9 cellular contexts compared by ENCODE assay signal in genomic region chr19:1446713-1447564, GRCh38. TPM values are rescaled to one million over a fixed set of nuclear protein-coding genes. Genes with fewer than 3 reads are reported as not detected.
DNase-seq lines count a peak whose midpoint lies in the region; ATAC-seq and TF ChIP-seq lines count a peak whose summit lies in the region.
"Had no signal": no experiment of that assay in that cellular context is flagged by ENCODE, and none has a peak within 500 bp of the region (broad histone marks: within the 10 kb centered on the region; RNA-seq: fewer than 3 reads in every experiment).

No MANE protein-coding gene starts in this region.

- POLR2A ChIA-PET in AG04450 (lab: Yijun Ruan, JAX) (no interaction called here), WTC11 (lab: Charles Lee) (interaction anchor here (0.6 kb wide), 1 partner anchor 9 kb away, joined by 3 read pairs; no protein-coding TSS in a partner anchor)

- ATAC-seq in CD4-positive, CD25-positive, alpha-beta regulatory T cell (ENCODE audit: low read depth in 2 of 2) = no peak
- ATAC-seq in WTC11 (no peak), left lobe of liver (no peak)

- no peak overlapping the region for H3K27ac Mint-ChIP-seq in CD4-positive, CD25-positive, alpha-beta regulatory T cell
- no peak overlapping the region for H3K27ac Mint-ChIP-seq in WTC11

- H3K9me3 ChIP-seq in AG04450 (ENCODE audit: control insufficient read depth, insufficient read depth, low read length) = no peaks in the 10 kb centered on the region
- no peaks in the 10 kb centered on the region for H3K9me3 ChIP-seq in CD4-positive, CD25-positive, alpha-beta regulatory T cell (ENCODE audit: control insufficient read depth in 2 of 2, low read length in 2 of 2)

- H3K27me3 Mint-ChIP-seq in CD4-positive, CD25-positive, alpha-beta regulatory T cell = peaks cover 45% of the 10 kb centered on the region
- peaks cover 54% of the 10 kb centered on the region for H3K27me3 Mint-ChIP-seq in WTC11 (ENCODE audit: low read depth)

- peak overlapping the region; percentile 22 to 56 (median 39) for H3K4me3 Mint-ChIP-seq in CD4-positive, CD25-positive, alpha-beta regulatory T cell
- H3K4me3 Mint-ChIP-seq in WTC11 = peak overlapping the region; percentile 55

- H3K4me1 ChIP-seq in CD4-positive, CD25-positive, alpha-beta regulatory T cell (ENCODE audit: control insufficient read depth, insufficient read depth, low read length, poor library complexity, severe bottlenecking) = peaks cover 38% of the 10 kb centered on the region

- no peak overlapping the region for H3K27ac ChIP-seq in AG04450 (ENCODE audit: low read depth, low read length)
- H3K27ac ChIP-seq in CD4-positive, CD25-positive, alpha-beta regulatory T cell (ENCODE audit: insufficient read depth, low read length, poor library complexity, severe bottlenecking) = no peak overlapping the region

- no peaks in the 10 kb centered on the region for H3K36me3 ChIP-seq in CD4-positive, CD25-positive, alpha-beta regulatory T cell (ENCODE audit: control insufficient read depth, insufficient read depth, low read length)

- TF ChIP-seq CTCF in AG04450 (IDR thresholded peaks at IDR 0.05; ENCODE audit: low read depth, low read length) = no peak
- TF ChIP-seq CTCF in WTC11 (IDR thresholded peaks at IDR 0.05) = no peak

- H3K27me3 ChIP-seq in AG04450 (ENCODE audit: control insufficient read depth, insufficient read depth, low read length) = peaks cover 48% of the 10 kb centered on the region
- H3K27me3 ChIP-seq in CD4-positive, CD25-positive, alpha-beta regulatory T cell (ENCODE audit: control insufficient read depth, insufficient read depth, low read length) = peaks cover 14% of the 10 kb centered on the region

- peaks cover 0 to 45% (median 13%) of the 10 kb centered on the region in 4 donors for H3K4me1 Mint-ChIP-seq in CD4-positive, CD25-positive, alpha-beta regulatory T cell
- H3K4me1 Mint-ChIP-seq in WTC11 = peaks cover 8% of the 10 kb centered on the region; the same call in 1 of the 2 replicates

- CTCF ChIA-PET in AG04450 (lab: Charles Lee) (no interaction called here), WTC11 (lab: Charles Lee) (interaction anchor here (1.0 to 1.3 kb wide), 5 partner anchors 9 to 180 kb away, joined by 3 to 9 read pairs (median 4); partner anchors contain the start of gene CIRBP)

- H3K9me3 Mint-ChIP-seq in CD4-positive, CD25-positive, alpha-beta regulatory T cell = peaks cover 0 to 4% (median 0%) of the 10 kb centered on the region in 7 donors
- no peaks in the 10 kb centered on the region for H3K9me3 Mint-ChIP-seq in WTC11

- no peak for DNase-seq in AG04450 (ENCODE audit: low read depth, low spot score)
- no peak for DNase-seq in CD4-positive, CD25-positive, alpha-beta regulatory T cell
- peak; percentile 58 for DNase-seq in WTC11 (ENCODE audit: low spot score)
- peak; percentile 51 for DNase-seq in left kidney (ENCODE audit: low read depth, low spot score)
- DNase-seq in GOT3 (lab: John Stamatoyannopoulos, UW) = no peak
- no peak for DNase-seq in activated effector memory CD4-positive, alpha-beta T cell treated with anti-CD3 and anti-CD28 coated beads, Interleukin-2, amount 50 U/mL, for 16 hours
- DNase-seq in left lobe of liver (ENCODE audit: low spot score) = no peak
- no peak for DNase-seq in NCI-H345 treated with DMSO at 0.1 percent for 48 hours (lab: John Stamatoyannopoulos, UW; ENCODE audit: unreplicated experiment)
- DNase-seq: activated CD4-positive, alpha-beta T cell treated with anti-CD3 and anti-CD28 coated beads, Interleukin-2, amount 50 U/mL, for 48 hours had no signal

- H3K36me3 Mint-ChIP-seq in CD4-positive, CD25-positive, alpha-beta regulatory T cell = peaks cover under 1% of the 10 kb centered on the region
- peaks cover 8% of the 10 kb centered on the region for H3K36me3 Mint-ChIP-seq in WTC11

- peak overlapping the region; percentile 55; the same call in 1 of the 2 replicates for H3K4me3 ChIP-seq in AG04450 (ENCODE audit: low read depth, low read length)
- no peak overlapping the region for H3K4me3 ChIP-seq in CD4-positive, CD25-positive, alpha-beta regulatory T cell (ENCODE audit: low read depth, low read length)

TF ChIP-seq in WTC11, 78 proteins besides CTCF, POLR2A, EP300 and RAD21 (continues in another document):
- peak; percentile 88; the same call in 1 of the 2 replicates for TF ChIP-seq ZNF232 (CRISPR knock-in tag; IDR thresholded peaks at IDR 0.05)
- 0 out of 2 replicates have a peak, but pooled peaks have one; percentile 9 for TF ChIP-seq ZNF121 (CRISPR knock-in tag; IDR thresholded peaks at IDR 0.05)
- TF ChIP-seq, protein P1, sequence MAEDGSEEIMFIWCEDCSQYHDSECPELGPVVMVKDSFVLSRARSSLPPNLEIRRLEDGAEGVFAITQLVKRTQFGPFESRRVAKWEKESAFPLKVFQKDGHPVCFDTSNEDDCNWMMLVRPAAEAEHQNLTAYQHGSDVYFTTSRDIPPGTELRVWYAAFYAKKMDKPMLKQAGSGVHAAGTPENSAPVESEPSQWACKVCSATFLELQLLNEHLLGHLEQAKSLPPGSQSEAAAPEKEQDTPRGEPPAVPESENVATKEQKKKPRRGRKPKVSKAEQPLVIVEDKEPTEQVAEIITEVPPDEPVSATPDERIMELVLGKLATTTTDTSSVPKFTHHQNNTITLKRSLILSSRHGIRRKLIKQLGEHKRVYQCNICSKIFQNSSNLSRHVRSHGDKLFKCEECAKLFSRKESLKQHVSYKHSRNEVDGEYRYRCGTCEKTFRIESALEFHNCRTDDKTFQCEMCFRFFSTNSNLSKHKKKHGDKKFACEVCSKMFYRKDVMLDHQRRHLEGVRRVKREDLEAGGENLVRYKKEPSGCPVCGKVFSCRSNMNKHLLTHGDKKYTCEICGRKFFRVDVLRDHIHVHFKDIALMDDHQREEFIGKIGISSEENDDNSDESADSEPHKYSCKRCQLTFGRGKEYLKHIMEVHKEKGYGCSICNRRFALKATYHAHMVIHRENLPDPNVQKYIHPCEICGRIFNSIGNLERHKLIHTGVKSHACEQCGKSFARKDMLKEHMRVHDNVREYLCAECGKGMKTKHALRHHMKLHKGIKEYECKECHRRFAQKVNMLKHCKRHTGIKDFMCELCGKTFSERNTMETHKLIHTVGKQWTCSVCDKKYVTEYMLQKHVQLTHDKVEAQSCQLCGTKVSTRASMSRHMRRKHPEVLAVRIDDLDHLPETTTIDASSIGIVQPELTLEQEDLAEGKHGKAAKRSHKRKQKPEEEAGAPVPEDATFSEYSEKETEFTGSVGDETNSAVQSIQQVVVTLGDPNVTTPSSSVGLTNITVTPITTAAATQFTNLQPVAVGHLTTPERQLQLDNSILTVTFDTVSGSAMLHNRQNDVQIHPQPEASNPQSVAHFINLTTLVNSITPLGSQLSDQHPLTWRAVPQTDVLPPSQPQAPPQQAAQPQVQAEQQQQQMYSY (CRISPR knock-in tag; IDR thresholded peaks at IDR 0.05) = peak; percentile 33; the same call in 1 of the 2 replicates
- TF ChIP-seq ELF4 (CRISPR knock-in tag; IDR thresholded peaks at IDR 0.05; ENCODE audit: low read depth) = peak; percentile 88
- TF ChIP-seq, protein P2, sequence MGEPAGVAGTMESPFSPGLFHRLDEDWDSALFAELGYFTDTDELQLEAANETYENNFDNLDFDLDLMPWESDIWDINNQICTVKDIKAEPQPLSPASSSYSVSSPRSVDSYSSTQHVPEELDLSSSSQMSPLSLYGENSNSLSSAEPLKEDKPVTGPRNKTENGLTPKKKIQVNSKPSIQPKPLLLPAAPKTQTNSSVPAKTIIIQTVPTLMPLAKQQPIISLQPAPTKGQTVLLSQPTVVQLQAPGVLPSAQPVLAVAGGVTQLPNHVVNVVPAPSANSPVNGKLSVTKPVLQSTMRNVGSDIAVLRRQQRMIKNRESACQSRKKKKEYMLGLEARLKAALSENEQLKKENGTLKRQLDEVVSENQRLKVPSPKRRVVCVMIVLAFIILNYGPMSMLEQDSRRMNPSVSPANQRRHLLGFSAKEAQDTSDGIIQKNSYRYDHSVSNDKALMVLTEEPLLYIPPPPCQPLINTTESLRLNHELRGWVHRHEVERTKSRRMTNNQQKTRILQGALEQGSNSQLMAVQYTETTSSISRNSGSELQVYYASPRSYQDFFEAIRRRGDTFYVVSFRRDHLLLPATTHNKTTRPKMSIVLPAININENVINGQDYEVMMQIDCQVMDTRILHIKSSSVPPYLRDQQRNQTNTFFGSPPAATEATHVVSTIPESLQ (CRISPR knock-in tag; IDR thresholded peaks at IDR 0.05) = no peak
- TF ChIP-seq HMGA2 (CRISPR knock-in tag; IDR thresholded peaks at IDR 0.05) = no peak
- peak; percentile 50 for TF ChIP-seq SP1 (CRISPR knock-in tag; conservative IDR thresholded peaks at IDR 0.05)
- 0 out of 2 replicates have a peak, but pooled peaks have one; percentile 66 for TF ChIP-seq IRF2 (CRISPR knock-in tag; IDR thresholded peaks at IDR 0.05; ENCODE audit: borderline replicate concordance, low read depth)

RNA-seq across cellular contexts. Expression of gene APC2, which starts 3.0 kb away (rescaled TPM):
- polyA plus RNA-seq in AG04450 (2011; rRNA removed) = 0.09 and 0.17 TPM in 2 replicates
- 0.30 and 0.41 TPM in 2 replicates for polyA minus RNA-seq in AG04450 (2011; rRNA and poly(A)+ RNA removed)
- 0.25 TPM for total RNA-seq in CD4-positive, CD25-positive, alpha-beta regulatory T cell
- under 1 TPM in 2 of 4 donors, not detected in 2; 0.06 to 0.07 TPM for polyA plus RNA-seq in CD4-positive, CD25-positive, alpha-beta regulatory T cell
- total RNA-seq in WTC11 (2021) (1.0 to 1.4 TPM (median 1.1 TPM) in 3 replicates), left lobe of liver (0.13 TPM)

RNA-seq across cellular contexts. Expression of gene RPS15, which starts 8.7 kb away (rescaled TPM):
- polyA plus RNA-seq in AG04450 (2011; rRNA removed) = 596 and 980 TPM in 2 replicates
- 440 and 566 TPM in 2 replicates for polyA minus RNA-seq in AG04450 (2011; rRNA and poly(A)+ RNA removed)
- total RNA-seq in CD4-positive, CD25-positive, alpha-beta regulatory T cell = 1,352 TPM
- 1,000 to 10,000 TPM; 2,869 to 3,453 (median 3,084) TPM for polyA plus RNA-seq in CD4-positive, CD25-positive, alpha-beta regulatory T cell
- total RNA-seq in WTC11 (2021) (1,932 to 2,169 TPM (median 2,158 TPM) in 3 replicates), left lobe of liver (410 TPM)

RNA-seq across cellular contexts. Expression of gene C19orf25, which starts 32.1 kb away (rescaled TPM):
- 14.5 and 17.5 TPM in 2 replicates for polyA plus RNA-seq in AG04450 (2011; rRNA removed)
- polyA minus RNA-seq in AG04450 (2011; rRNA and poly(A)+ RNA removed) = 6.3 and 7.8 TPM in 2 replicates
- 33.4 TPM for total RNA-seq in CD4-positive, CD25-positive, alpha-beta regulatory T cell
- 10 to 100 TPM; 42.2 to 64.0 (median 54.0) TPM for polyA plus RNA-seq in CD4-positive, CD25-positive, alpha-beta regulatory T cell
- total RNA-seq in WTC11 (2021) = 56.5 to 65.7 TPM (median 60.4 TPM) in 3 replicates
- total RNA-seq in left lobe of liver = 19.2 TPM

RNA-seq across cellular contexts. Expression of gene DAZAP1, which starts 39.6 kb away (rescaled TPM):
- polyA plus RNA-seq in AG04450 (2011; rRNA removed) = 45.8 and 52.8 TPM in 2 replicates
- polyA minus RNA-seq in AG04450 (2011; rRNA and poly(A)+ RNA removed) = 33.6 and 42.3 TPM in 2 replicates
- 153 TPM for total RNA-seq in CD4-positive, CD25-positive, alpha-beta regulatory T cell
- polyA plus RNA-seq in CD4-positive, CD25-positive, alpha-beta regulatory T cell = 1 to 10 TPM; 2.4 to 5.3 (median 4.2) TPM
- total RNA-seq in WTC11 (2021) = 338 to 360 TPM (median 339 TPM) in 3 replicates
- 48.1 TPM for total RNA-seq in left lobe of liver

RNA-seq across cellular contexts. Expression of gene PCSK4, which starts 43.2 kb away (rescaled TPM):
- 0.40 TPM in 2 replicates for polyA plus RNA-seq in AG04450 (2011; rRNA removed)
- polyA minus RNA-seq in AG04450 (2011; rRNA and poly(A)+ RNA removed) = 0.48 and 0.55 TPM in 2 replicates
- total RNA-seq in CD4-positive, CD25-positive, alpha-beta regulatory T cell = 1.3 TPM
- 1 to 10 TPM in 1 of 4 donors, under 1 TPM in 2, not detected in 1; 0.08 to 1.3 (median 0.29) TPM for polyA plus RNA-seq in CD4-positive, CD25-positive, alpha-beta regulatory T cell
- total RNA-seq in WTC11 (2021) (18.6 to 22.4 TPM (median 21.5 TPM) in 3 replicates), left lobe of liver (4.8 TPM)

Comparison
In these comparisons a context has a peak if more than half of its experiments do, and no peak if none do; other contexts are left out.
1. DNase-seq: peak in WTC11 (single experiment) and left kidney (single experiment); none in AG04450 (single experiment), CD4-positive, CD25-positive, alpha-beta regulatory T cell (0 of 3), GOT3 (single experiment), activated effector memory CD4-positive, alpha-beta T cell treated with anti-CD3 and anti-CD28 coated beads, Interleukin-2, amount 50 U/mL, for 16 hours (single experiment), left lobe of liver (single experiment) and NCI-H345 treated with DMSO at 0.1 percent for 48 hours (single experiment).